ENCODE assay signal across 21 cellular contexts in genomic region chr11:68709064-68709463, GRCh38. TPM values are rescaled to one million over a fixed set of nuclear protein-coding genes. Genes with fewer than 3 reads are reported as not detected.
DNase-seq lines count a peak whose midpoint lies in the region; ATAC-seq and TF ChIP-seq lines count a peak whose summit lies in the region.
"Had no signal": no experiment of that assay in that cellular context is flagged by ENCODE, and none has a peak within 500 bp of the region (broad histone marks: within the 10 kb centered on the region; RNA-seq: fewer than 3 reads in every experiment).

No MANE protein-coding gene starts in this region.

- no peak overlapping the region for H3K23ac ChIP-seq in mesendoderm (ENCODE audit: low read length)

- H3K56ac ChIP-seq in mesendoderm (ENCODE audit: low read length): peak overlapping the region; percentile 30

- H3K79me2 ChIP-seq in mesendoderm (ENCODE audit: control insufficient read depth, insufficient read depth, low read length): no peaks in the 10 kb centered on the region

- H3K36me3 ChIP-seq in BLaER1 (no peaks in the 10 kb centered on the region), mesendoderm (ENCODE audit: control insufficient read depth, insufficient read depth, low read length) (no peaks in the 10 kb centered on the region), upper lobe of right lung (no peaks in the 10 kb centered on the region)
- H3K36me3 ChIP-seq: BE2C had no signal

- ATAC-seq in upper lobe of right lung: peak; percentile 68
- ATAC-seq in Right ventricle myocardium inferior: no peak
- ATAC-seq: CD8-positive, alpha-beta T cell; GM12878; HCT116 had no signal

- no peak overlapping the region for H2BK5ac ChIP-seq in mesendoderm (ENCODE audit: low read length)

- intact Hi-C loops in upper lobe of right lung (cut with DNase I) (no loop called here), Right ventricle myocardium inferior (cut with DNase I) (no loop called here)

- H3K27ac ChIP-seq in BLaER1 (no peak overlapping the region), mesendoderm (ENCODE audit: low read depth, low read length) (no peak overlapping the region), upper lobe of right lung (no peak overlapping the region)
- H3K27ac ChIP-seq: 22Rv1, C4-2B had no signal

- H3K79me1 ChIP-seq in mesendoderm (ENCODE audit: low read length): no peaks in the 10 kb centered on the region

- DNase-seq in MV-4-11 (lab: John Stamatoyannopoulos, UW) (peak; percentile 6), mesendoderm (no peak), upper lobe of right lung (no peak), Right ventricle myocardium inferior (ENCODE audit: missing footprints) (no peak), AML-193 (lab: John Stamatoyannopoulos, UW) (no peak)
- DNase-seq in activated CD4-positive, alpha-beta T cell treated with anti-CD3 and anti-CD28 coated beads, Interleukin-2, amount 50 U/mL, for 48 hours: no peak
- DNase-seq: BE2C; Caco-2; CD4-positive, CD25-positive, alpha-beta regulatory T cell; CD8-positive, alpha-beta T cell; DMS 273 treated with DMSO at 0.1 percent for 48 hours; DMS79; EL; GDM1; GOT3; H9 had no signal

- H2BK120ac ChIP-seq in mesendoderm (ENCODE audit: low read depth, low read length): no peak overlapping the region

- H3K4ac ChIP-seq in mesendoderm (ENCODE audit: low read depth, low read length): no peak overlapping the region

- peaks cover 51% of the 10 kb centered on the region for H3K4me1 ChIP-seq in BLaER1
- H3K4me1 ChIP-seq in mesendoderm (ENCODE audit: control insufficient read depth, low read depth, low read length): no peaks in the 10 kb centered on the region
- H3K4me1 ChIP-seq in upper lobe of right lung: no peaks in the 10 kb centered on the region
- H3K4me1 ChIP-seq: Caco-2 had no signal

- WGBS in mesendoderm (ENCODE audit: extremely low coverage, insufficient coverage, low lambda C conversion rate): no CpG with 5 or more reads among the region's 12 CpGs

- H2BK15ac ChIP-seq in mesendoderm (replicated peaks; ENCODE audit: low read depth): no peak overlapping the region

- no peak overlapping the region for H4K8ac ChIP-seq in mesendoderm (ENCODE audit: low read depth, low read length)

- H3K4me2 ChIP-seq in BLaER1 (peak overlapping the region; percentile 79), mesendoderm (ENCODE audit: low read length) (no peak overlapping the region)

- no peak overlapping the region for H3K18ac ChIP-seq in mesendoderm (ENCODE audit: low read length)

- no peak for TF ChIP-seq CTCF in upper lobe of right lung (IDR thresholded peaks at IDR 0.05)

- H3K4me3 ChIP-seq in BLaER1: no peak overlapping the region
- H3K4me3 ChIP-seq in mesendoderm (ENCODE audit: low read length): no peak overlapping the region
- no peak overlapping the region for H3K4me3 ChIP-seq in upper lobe of right lung
- H3K4me3 ChIP-seq: GM12878 had no signal

- 0 out of 2 replicates have a peak, but pooled peaks cover 9% of the 10 kb centered on the region for H4K20me1 ChIP-seq in BLaER1

- no peak overlapping the region for H4K5ac ChIP-seq in mesendoderm (ENCODE audit: low read length)

- H3K9me3 ChIP-seq in BLaER1: no peaks in the 10 kb centered on the region
- no peaks in the 10 kb centered on the region for H3K9me3 ChIP-seq in upper lobe of right lung
- H3K9me3 ChIP-seq: BE2C, Caco-2 had no signal

- no peak overlapping the region for H2AK5ac ChIP-seq in mesendoderm (ENCODE audit: low read length)

- H3K27me3 ChIP-seq in BLaER1 (no peaks in the 10 kb centered on the region), mesendoderm (ENCODE audit: insufficient read depth, low read length, poor library complexity) (no peaks in the 10 kb centered on the region), upper lobe of right lung (no peaks in the 10 kb centered on the region)
- H3K27me3 ChIP-seq: BE2C had no signal

- H3K9ac ChIP-seq in BLaER1 (0 out of 2 replicates have a peak overlapping the region, but pooled peaks have one; percentile 24), mesendoderm (ENCODE audit: low read length) (no peak overlapping the region)

RNA-seq across cellular contexts. Expression of gene GAL, which starts 24.7 kb away (rescaled TPM):
- 1,656 TPM for polyA plus RNA-seq in mesendoderm (2013, experiment 1 of 2)
- 1,755 TPM for polyA plus RNA-seq in mesendoderm (2013, experiment 2 of 2)
- total RNA-seq in upper lobe of right lung (not detected), Right ventricle myocardium inferior (not detected)
- total RNA-seq: CD4-positive, CD25-positive, alpha-beta regulatory T cell; CD8-positive, alpha-beta T cell; GM12878 had no signal
- polyA plus RNA-seq: CD4-positive, CD25-positive, alpha-beta regulatory T cell had no signal

RNA-seq across cellular contexts. Expression of gene TESMIN, which starts 42.3 kb away (rescaled TPM):
- polyA plus RNA-seq in mesendoderm (2013, experiment 1 of 2): 42.7 TPM
- 43.2 TPM for polyA plus RNA-seq in mesendoderm (2013, experiment 2 of 2)
- 0.81 TPM for total RNA-seq in upper lobe of right lung
- 0.27 TPM for total RNA-seq in Right ventricle myocardium inferior
